Comparison of ENCODE assay signal across 2 cellular contexts in the genomic region with DNA sequence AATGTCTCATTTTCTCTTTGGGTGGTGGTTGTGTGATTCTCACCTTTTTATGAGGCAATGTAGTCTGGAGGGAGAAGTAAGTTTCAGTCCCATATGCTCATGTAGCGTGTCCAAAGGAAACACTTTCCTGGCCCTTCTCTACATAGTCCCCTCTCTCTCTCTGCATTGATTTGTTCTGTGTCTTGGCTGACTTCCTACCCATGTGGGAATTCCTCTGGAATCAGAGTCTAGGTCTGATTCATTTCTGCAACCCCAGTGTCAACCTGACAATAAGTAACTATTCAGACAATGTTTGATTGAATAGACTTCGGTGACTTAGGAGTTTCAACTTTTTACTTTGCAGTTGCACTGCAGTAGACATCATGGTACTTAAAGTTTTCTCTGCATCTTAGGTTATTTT.
A peak's percentile ranks its signal among the peaks of the same experiment; 100 is the strongest.
TF ChIP-seq lines count a peak whose summit lies in the region.

No MANE protein-coding gene starts in this region.

TF ChIP-seq in liver, 16 proteins besides CTCF, POLR2A, EP300 and RAD21:
- TF ChIP-seq HNF4A (conservative IDR thresholded peaks at IDR 0.05): peak; percentile 30 to 34
- no peak for TF ChIP-seq JUND (IDR thresholded peaks at IDR 0.05)
- TF ChIP-seq EGR1 (IDR thresholded peaks at IDR 0.05; ENCODE audit: low read depth in 2 of 2): no peak
- TF ChIP-seq FOXA2 (IDR thresholded peaks at IDR 0.05): no peak
- no peak for TF ChIP-seq FOXA1 (IDR thresholded peaks at IDR 0.05)
- TF ChIP-seq REST (IDR thresholded peaks at IDR 0.05): no peak
- TF ChIP-seq SP1 (IDR thresholded peaks at IDR 0.05): peak; percentile 21
- no peak for TF ChIP-seq HNF4G (IDR thresholded peaks at IDR 0.05)
- no peak for TF ChIP-seq YY1 (IDR thresholded peaks at IDR 0.05)
- TF ChIP-seq RXRA (IDR thresholded peaks at IDR 0.05): peak in 1 of 2 donors; percentile 22
- no peak for TF ChIP-seq TAF1 (conservative IDR thresholded peaks at IDR 0.05)
- TF ChIP-seq, protein P1, sequence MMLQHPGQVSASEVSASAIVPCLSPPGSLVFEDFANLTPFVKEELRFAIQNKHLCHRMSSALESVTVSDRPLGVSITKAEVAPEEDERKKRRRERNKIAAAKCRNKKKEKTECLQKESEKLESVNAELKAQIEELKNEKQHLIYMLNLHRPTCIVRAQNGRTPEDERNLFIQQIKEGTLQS (IDR thresholded peaks at IDR 0.05): no peak
- no peak for TF ChIP-seq NR2F2 (IDR thresholded peaks at IDR 0.05)
- TF ChIP-seq ZBTB33 (IDR thresholded peaks at IDR 0.05): no peak
- no peak for TF ChIP-seq GABPA (IDR thresholded peaks at IDR 0.05 in 1 of 2, conservative IDR thresholded peaks at IDR 0.05 in 1 of 2)
- no peak for TF ChIP-seq MAX (IDR thresholded peaks at IDR 0.05)

TF ChIP-seq in HepG2, 621 proteins besides CTCF, POLR2A, EP300 and RAD21:
- TF ChIP-seq, protein P2, sequence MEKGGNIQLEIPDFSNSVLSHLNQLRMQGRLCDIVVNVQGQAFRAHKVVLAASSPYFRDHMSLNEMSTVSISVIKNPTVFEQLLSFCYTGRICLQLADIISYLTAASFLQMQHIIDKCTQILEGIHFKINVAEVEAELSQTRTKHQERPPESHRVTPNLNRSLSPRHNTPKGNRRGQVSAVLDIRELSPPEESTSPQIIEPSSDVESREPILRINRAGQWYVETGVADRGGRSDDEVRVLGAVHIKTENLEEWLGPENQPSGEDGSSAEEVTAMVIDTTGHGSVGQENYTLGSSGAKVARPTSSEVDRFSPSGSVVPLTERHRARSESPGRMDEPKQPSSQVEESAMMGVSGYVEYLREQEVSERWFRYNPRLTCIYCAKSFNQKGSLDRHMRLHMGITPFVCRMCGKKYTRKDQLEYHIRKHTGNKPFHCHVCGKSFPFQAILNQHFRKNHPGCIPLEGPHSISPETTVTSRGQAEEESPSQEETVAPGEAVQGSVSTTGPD (CRISPR knock-in tag; IDR thresholded peaks at IDR 0.05): no peak
- TF ChIP-seq ZNF780A (CRISPR knock-in tag; IDR thresholded peaks at IDR 0.05): no peak
- no peak for TF ChIP-seq RERE (CRISPR knock-in tag; IDR thresholded peaks at IDR 0.05; ENCODE audit: low read depth)
TF ChIP-seq in HepG2: peak in this region for 0.
